1 cellular context compared by ENCODE assay signal in genomic region chr7:123557631-123558505, GRCh38.
TF ChIP-seq lines count a peak whose summit lies in the region.

TSS of gene NDUFA5 (minus strand) at chr7:123557818. CDS start at chr7:123557795, 23 bp downstream.

TF ChIP-seq in K562, 482 proteins besides CTCF, POLR2A, EP300 and RAD21 (continued from another document and continues in another):
- TF ChIP-seq FOXK1 (CRISPR knock-in tag; IDR thresholded peaks at IDR 0.05; ENCODE audit: borderline replicate concordance) (peak; percentile 90; the same call in 1 of the 2 replicates), ADNP (tag; IDR thresholded peaks at IDR 0.05) (no peak), MCM2 (IDR thresholded peaks at IDR 0.05; ENCODE audit: low read depth) (no peak), L3MBTL2 (IDR thresholded peaks at IDR 0.05) (peak; percentile 90), XRCC4 (IDR thresholded peaks at IDR 0.05; ENCODE audit: extremely low read depth, insufficient read depth, insufficient read length) (no peak), ZNF134 (CRISPR knock-in tag; conservative IDR thresholded peaks at IDR 0.05) (peak; percentile 68), ZEB2 (IDR thresholded peaks at IDR 0.05) (no peak; the same call in 1 of the 2 replicates), SMARCA4 (IDR thresholded peaks at IDR 0.05) (no peak), ARID4B (CRISPR knock-in tag; IDR thresholded peaks at IDR 0.05) (peak; percentile 84), ZNF41 (CRISPR knock-in tag; conservative IDR thresholded peaks at IDR 0.05) (no peak; the same call in 1 of the 2 replicates), FOXP1 (CRISPR knock-in tag; IDR thresholded peaks at IDR 0.05) (no peak), MITF (IDR thresholded peaks at IDR 0.05) (no peak), NONO (IDR thresholded peaks at IDR 0.05; ENCODE audit: low read depth in 2 of 2, low read length in 1 of 2) (no peak), MXD1 (CRISPR knock-in tag; IDR thresholded peaks at IDR 0.05; ENCODE audit: borderline replicate concordance, poor library complexity, severe bottlenecking) (no peak), ZHX1 (conservative IDR thresholded peaks at IDR 0.05; ENCODE audit: low read length) (peak; percentile 87), ZNF24 (IDR thresholded peaks at IDR 0.05) (no peak), POU5F1 (IDR thresholded peaks at IDR 0.05; ENCODE audit: borderline replicate concordance, low read depth, low read length, partially characterized antibody) (peak; percentile 43), ZKSCAN1 (IDR thresholded peaks at IDR 0.05; ENCODE audit: low read depth, low read length) (peak; percentile 64; the same call in 1 of the 2 replicates), SRF (CRISPR knock-in tag; IDR thresholded peaks at IDR 0.05) (peak in 1 of 2 experiments; percentile 24; a peak in 1 of 4 replicates), NCOA4 (IDR thresholded peaks at IDR 0.05; ENCODE audit: partially characterized antibody) (peak; percentile 87), CBX1 (IDR thresholded peaks at IDR 0.05; ENCODE audit: low read depth) (no peak), GMEB1 (CRISPR knock-in tag; IDR thresholded peaks at IDR 0.05) (no peak; the same call in 1 of the 2 replicates), ZNF274 (IDR thresholded peaks at IDR 0.05; ENCODE audit: borderline replicate concordance, low read depth, low read length) (no peak), ETV5 (CRISPR knock-in tag; IDR thresholded peaks at IDR 0.05; ENCODE audit: low read depth) (no peak; the same call in 1 of the 2 replicates), SLC30A9 (CRISPR knock-in tag; IDR thresholded peaks at IDR 0.05) (no peak), IRF2 (CRISPR knock-in tag; IDR thresholded peaks at IDR 0.05) (no peak), HMGN3 (IDR thresholded peaks at IDR 0.05; ENCODE audit: borderline replicate concordance, extremely low read depth, insufficient read length, low read depth, low read length) (no peak), NCOA2 (IDR thresholded peaks at IDR 0.05; ENCODE audit: partially characterized antibody in 2 of 2) (no peak), ZNF830 (CRISPR knock-in tag; IDR thresholded peaks at IDR 0.05) (no peak)
- TF ChIP-seq, protein P1, sequence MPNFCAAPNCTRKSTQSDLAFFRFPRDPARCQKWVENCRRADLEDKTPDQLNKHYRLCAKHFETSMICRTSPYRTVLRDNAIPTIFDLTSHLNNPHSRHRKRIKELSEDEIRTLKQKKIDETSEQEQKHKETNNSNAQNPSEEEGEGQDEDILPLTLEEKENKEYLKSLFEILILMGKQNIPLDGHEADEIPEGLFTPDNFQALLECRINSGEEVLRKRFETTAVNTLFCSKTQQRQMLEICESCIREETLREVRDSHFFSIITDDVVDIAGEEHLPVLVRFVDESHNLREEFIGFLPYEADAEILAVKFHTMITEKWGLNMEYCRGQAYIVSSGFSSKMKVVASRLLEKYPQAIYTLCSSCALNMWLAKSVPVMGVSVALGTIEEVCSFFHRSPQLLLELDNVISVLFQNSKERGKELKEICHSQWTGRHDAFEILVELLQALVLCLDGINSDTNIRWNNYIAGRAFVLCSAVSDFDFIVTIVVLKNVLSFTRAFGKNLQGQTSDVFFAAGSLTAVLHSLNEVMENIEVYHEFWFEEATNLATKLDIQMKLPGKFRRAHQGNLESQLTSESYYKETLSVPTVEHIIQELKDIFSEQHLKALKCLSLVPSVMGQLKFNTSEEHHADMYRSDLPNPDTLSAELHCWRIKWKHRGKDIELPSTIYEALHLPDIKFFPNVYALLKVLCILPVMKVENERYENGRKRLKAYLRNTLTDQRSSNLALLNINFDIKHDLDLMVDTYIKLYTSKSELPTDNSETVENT (CRISPR knock-in tag; IDR thresholded peaks at IDR 0.05), result 0 out of 2 replicates have a peak, but pooled peaks have one; percentile 56
- TF ChIP-seq, protein P2, sequence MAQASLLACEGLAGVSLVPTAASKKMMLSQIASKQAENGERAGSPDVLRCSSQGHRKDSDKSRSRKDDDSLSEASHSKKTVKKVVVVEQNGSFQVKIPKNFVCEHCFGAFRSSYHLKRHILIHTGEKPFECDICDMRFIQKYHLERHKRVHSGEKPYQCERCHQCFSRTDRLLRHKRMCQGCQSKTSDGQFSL (CRISPR knock-in tag; IDR thresholded peaks at IDR 0.05), result no peak
- TF ChIP-seq, protein P2 (tag; IDR thresholded peaks at IDR 0.05), result no peak
- TF ChIP-seq, protein P3, sequence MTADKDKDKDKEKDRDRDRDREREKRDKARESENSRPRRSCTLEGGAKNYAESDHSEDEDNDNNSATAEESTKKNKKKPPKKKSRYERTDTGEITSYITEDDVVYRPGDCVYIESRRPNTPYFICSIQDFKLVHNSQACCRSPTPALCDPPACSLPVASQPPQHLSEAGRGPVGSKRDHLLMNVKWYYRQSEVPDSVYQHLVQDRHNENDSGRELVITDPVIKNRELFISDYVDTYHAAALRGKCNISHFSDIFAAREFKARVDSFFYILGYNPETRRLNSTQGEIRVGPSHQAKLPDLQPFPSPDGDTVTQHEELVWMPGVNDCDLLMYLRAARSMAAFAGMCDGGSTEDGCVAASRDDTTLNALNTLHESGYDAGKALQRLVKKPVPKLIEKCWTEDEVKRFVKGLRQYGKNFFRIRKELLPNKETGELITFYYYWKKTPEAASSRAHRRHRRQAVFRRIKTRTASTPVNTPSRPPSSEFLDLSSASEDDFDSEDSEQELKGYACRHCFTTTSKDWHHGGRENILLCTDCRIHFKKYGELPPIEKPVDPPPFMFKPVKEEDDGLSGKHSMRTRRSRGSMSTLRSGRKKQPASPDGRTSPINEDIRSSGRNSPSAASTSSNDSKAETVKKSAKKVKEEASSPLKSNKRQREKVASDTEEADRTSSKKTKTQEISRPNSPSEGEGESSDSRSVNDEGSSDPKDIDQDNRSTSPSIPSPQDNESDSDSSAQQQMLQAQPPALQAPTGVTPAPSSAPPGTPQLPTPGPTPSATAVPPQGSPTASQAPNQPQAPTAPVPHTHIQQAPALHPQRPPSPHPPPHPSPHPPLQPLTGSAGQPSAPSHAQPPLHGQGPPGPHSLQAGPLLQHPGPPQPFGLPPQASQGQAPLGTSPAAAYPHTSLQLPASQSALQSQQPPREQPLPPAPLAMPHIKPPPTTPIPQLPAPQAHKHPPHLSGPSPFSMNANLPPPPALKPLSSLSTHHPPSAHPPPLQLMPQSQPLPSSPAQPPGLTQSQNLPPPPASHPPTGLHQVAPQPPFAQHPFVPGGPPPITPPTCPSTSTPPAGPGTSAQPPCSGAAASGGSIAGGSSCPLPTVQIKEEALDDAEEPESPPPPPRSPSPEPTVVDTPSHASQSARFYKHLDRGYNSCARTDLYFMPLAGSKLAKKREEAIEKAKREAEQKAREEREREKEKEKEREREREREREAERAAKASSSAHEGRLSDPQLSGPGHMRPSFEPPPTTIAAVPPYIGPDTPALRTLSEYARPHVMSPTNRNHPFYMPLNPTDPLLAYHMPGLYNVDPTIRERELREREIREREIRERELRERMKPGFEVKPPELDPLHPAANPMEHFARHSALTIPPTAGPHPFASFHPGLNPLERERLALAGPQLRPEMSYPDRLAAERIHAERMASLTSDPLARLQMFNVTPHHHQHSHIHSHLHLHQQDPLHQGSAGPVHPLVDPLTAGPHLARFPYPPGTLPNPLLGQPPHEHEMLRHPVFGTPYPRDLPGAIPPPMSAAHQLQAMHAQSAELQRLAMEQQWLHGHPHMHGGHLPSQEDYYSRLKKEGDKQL (CRISPR knock-in tag; IDR thresholded peaks at IDR 0.05; ENCODE audit: borderline replicate concordance), result no peak
- TF ChIP-seq, protein P4, sequence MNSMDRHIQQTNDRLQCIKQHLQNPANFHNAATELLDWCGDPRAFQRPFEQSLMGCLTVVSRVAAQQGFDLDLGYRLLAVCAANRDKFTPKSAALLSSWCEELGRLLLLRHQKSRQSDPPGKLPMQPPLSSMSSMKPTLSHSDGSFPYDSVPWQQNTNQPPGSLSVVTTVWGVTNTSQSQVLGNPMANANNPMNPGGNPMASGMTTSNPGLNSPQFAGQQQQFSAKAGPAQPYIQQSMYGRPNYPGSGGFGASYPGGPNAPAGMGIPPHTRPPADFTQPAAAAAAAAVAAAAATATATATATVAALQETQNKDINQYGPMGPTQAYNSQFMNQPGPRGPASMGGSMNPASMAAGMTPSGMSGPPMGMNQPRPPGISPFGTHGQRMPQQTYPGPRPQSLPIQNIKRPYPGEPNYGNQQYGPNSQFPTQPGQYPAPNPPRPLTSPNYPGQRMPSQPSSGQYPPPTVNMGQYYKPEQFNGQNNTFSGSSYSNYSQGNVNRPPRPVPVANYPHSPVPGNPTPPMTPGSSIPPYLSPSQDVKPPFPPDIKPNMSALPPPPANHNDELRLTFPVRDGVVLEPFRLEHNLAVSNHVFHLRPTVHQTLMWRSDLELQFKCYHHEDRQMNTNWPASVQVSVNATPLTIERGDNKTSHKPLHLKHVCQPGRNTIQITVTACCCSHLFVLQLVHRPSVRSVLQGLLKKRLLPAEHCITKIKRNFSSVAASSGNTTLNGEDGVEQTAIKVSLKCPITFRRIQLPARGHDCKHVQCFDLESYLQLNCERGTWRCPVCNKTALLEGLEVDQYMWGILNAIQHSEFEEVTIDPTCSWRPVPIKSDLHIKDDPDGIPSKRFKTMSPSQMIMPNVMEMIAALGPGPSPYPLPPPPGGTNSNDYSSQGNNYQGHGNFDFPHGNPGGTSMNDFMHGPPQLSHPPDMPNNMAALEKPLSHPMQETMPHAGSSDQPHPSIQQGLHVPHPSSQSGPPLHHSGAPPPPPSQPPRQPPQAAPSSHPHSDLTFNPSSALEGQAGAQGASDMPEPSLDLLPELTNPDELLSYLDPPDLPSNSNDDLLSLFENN (IDR thresholded peaks at IDR 0.05; ENCODE audit: low read depth in 2 of 2, low read length in 2 of 2), result peak; percentile 68 to 98; a peak in 3 of 4 replicates
